ENCODE assay signal across 24 cellular contexts in genomic region chr21:24225432-24225831, GRCh38.
DNase-seq lines count a peak whose midpoint lies in the region; ATAC-seq, FAIRE-seq and TF ChIP-seq lines count a peak whose summit lies in the region.
"Had no signal": no experiment of that assay in that cellular context is flagged by ENCODE, and none has a peak within 500 bp of the region (broad histone marks: within the 10 kb centered on the region; RNA-seq: fewer than 3 reads in every experiment).

No MANE protein-coding gene starts in this region.

- H3K9me3 ChIP-seq in skeletal muscle satellite cell (replicated peaks; ENCODE audit: low read length) = no peaks in the 10 kb centered on the region

- peak; percentile 38 for FAIRE-seq in HTR-8/SVneo (lab: Jason Lieb, UNC)
- FAIRE-seq in RCC 7860 (lab: Jason Lieb, UNC) = no peak
- FAIRE-seq in bronchial epithelial cell (lab: Jason Lieb, UNC) = no peak
- FAIRE-seq: GM12878, GM19239 had no signal

- peak; percentile 32 for DNase-seq in HTR-8/SVneo (ENCODE audit: insufficient read length, low spot score)
- peak; percentile 10 for DNase-seq in RCC 7860 (ENCODE audit: low spot score)
- peak; percentile 72 for DNase-seq in bronchial epithelial cell (ENCODE audit: low read depth)
- DNase-seq in stimulated activated CD8-positive, alpha-beta memory T cell treated with anti-CD3 and anti-CD28 coated beads, Interleukin-4, amount 100 ng/mL, for 48 hours = no peak
- DNase-seq in NCI-H1105 (lab: John Stamatoyannopoulos, UW) = no peak
- DNase-seq: activated CD4-positive, alpha-beta T cell treated with anti-CD3 and anti-CD28 coated beads, Interleukin-2, amount 10 ng/mL, durations not matched to agents 24 days and 14 days; AML-193; CD8-positive, alpha-beta memory T cell; effector memory CD4-positive, alpha-beta T cell; HFFc6; left cardiac atrium; mesendoderm; NCI-H1417 treated with DMSO at 0.1 percent for 48 hours; NCI-H524; nucleus accumbens; stimulated activated CD4-positive, alpha-beta T cell treated with anti-CD3 and anti-CD28 coated beads, Interleukin-4, amount 100 ng/mL, for 1 hour; stimulated activated naive CD4-positive, alpha-beta T cell treated with Interleukin-2 at 50 U/mL for 16 hours; T-helper 17 cell had no signal

- H3K9ac ChIP-seq in skeletal muscle satellite cell (ENCODE audit: low read depth, low read length) = no peak overlapping the region

- peaks cover 14% of the 10 kb centered on the region for H3K4me1 ChIP-seq in skeletal muscle satellite cell (ENCODE audit: control insufficient read depth, insufficient read depth, low read length)
- H3K4me1 ChIP-seq: esophagus muscularis mucosa had no signal

- peak overlapping the region; percentile 21 for H3K4me2 ChIP-seq in skeletal muscle satellite cell (ENCODE audit: low read length)

- H3K36me3 ChIP-seq in bronchial epithelial cell (ENCODE audit: control insufficient read depth, insufficient read depth, low read length) = no peaks in the 10 kb centered on the region
- H3K36me3 ChIP-seq in skeletal muscle satellite cell (ENCODE audit: insufficient read depth, low read length) = no peaks in the 10 kb centered on the region
- H3K36me3 ChIP-seq: esophagus muscularis mucosa, thoracic aorta had no signal

- no peak for TF ChIP-seq CTCF in bronchial epithelial cell (IDR thresholded peaks at IDR 0.05; ENCODE audit: insufficient read depth, low read length, severe bottlenecking)

- H3K27me3 ChIP-seq in bronchial epithelial cell (ENCODE audit: control insufficient read depth, insufficient read depth, low read length) (no peaks in the 10 kb centered on the region), skeletal muscle satellite cell (ENCODE audit: control insufficient read depth, insufficient read depth, low read length) (no peaks in the 10 kb centered on the region)
- H3K27me3 ChIP-seq: esophagus muscularis mucosa had no signal

- H3K4me3 ChIP-seq in bronchial epithelial cell (ENCODE audit: low read depth, low read length) = no peak overlapping the region
- H3K4me3 ChIP-seq in skeletal muscle satellite cell (ENCODE audit: low read length) = no peak overlapping the region
- H3K4me3 ChIP-seq: esophagus muscularis mucosa, GM12878, thoracic aorta had no signal

- no peak for ATAC-seq in GM18873 (IDR thresholded peaks at IDR 0.05; ENCODE audit: low FRiP score, unreplicated experiment)
- ATAC-seq: GM12878, left cardiac atrium, T-helper 17 cell had no signal

Comparison
In these comparisons a context has a peak if more than half of its experiments do, and no peak if none do; other contexts are left out.
1. DNase-seq: peak in HTR-8/SVneo (single experiment), RCC 7860 (single experiment) and bronchial epithelial cell (single experiment); none in stimulated activated CD8-positive, alpha-beta memory T cell treated with anti-CD3 and anti-CD28 coated beads, Interleukin-4, amount 100 ng/mL, for 48 hours (single experiment) and NCI-H1105 (single experiment).